ENCODE assay signal across 23 cellular contexts in genomic region chr11:104650234-104650633, GRCh38.
DNase-seq lines count a peak whose midpoint lies in the region; TF ChIP-seq lines count a peak whose summit lies in the region.
"Had no signal": no experiment of that assay in that cellular context is flagged by ENCODE, and none has a peak within 500 bp of the region (broad histone marks: within the 10 kb centered on the region; RNA-seq: fewer than 3 reads in every experiment).

No MANE protein-coding gene starts in this region.

- intact Hi-C loops in activated CD4-positive, alpha-beta T cell treated with anti-CD3 and anti-CD28 coated beads, Interleukin-2, amount 10 ng/mL, durations not matched to agents 24 days and 14 days (cut with micrococcal nuclease), result no loop called here
- intact Hi-C loops in breast epithelium (cut with DNase I; ENCODE audit: low total_unique reads), result no loop called here

- H3K27me3 ChIP-seq in breast epithelium, result no peaks in the 10 kb centered on the region
- H3K27me3 ChIP-seq: esophagus squamous epithelium, Peyer's patch had no signal

- TF ChIP-seq POLR2A in breast epithelium (IDR thresholded peaks at IDR 0.05), result no peak

- H3K36me3 Mint-ChIP-seq in activated CD4-positive, alpha-beta T cell treated with anti-CD3 and anti-CD28 coated beads, Interleukin-2, amount 10 ng/mL, durations not matched to agents 24 days and 14 days (ENCODE audit: low read depth), result peaks cover 5% of the 10 kb centered on the region

- peaks cover 20% of the 10 kb centered on the region for H3K9me3 Mint-ChIP-seq in activated CD4-positive, alpha-beta T cell treated with anti-CD3 and anti-CD28 coated beads, Interleukin-2, amount 10 ng/mL, durations not matched to agents 24 days and 14 days
- H3K9me3 Mint-ChIP-seq: central memory CD8-positive, alpha-beta T cell had no signal

- no peaks in the 10 kb centered on the region for H3K36me3 ChIP-seq in breast epithelium
- H3K36me3 ChIP-seq: esophagus squamous epithelium, lower lobe of right lung, Peyer's patch had no signal

- H3K27me3 Mint-ChIP-seq in activated CD4-positive, alpha-beta T cell treated with anti-CD3 and anti-CD28 coated beads, Interleukin-2, amount 10 ng/mL, durations not matched to agents 24 days and 14 days, result peaks cover 3% of the 10 kb centered on the region
- H3K27me3 Mint-ChIP-seq: central memory CD8-positive, alpha-beta T cell had no signal

- DNase-seq in activated CD4-positive, alpha-beta T cell treated with anti-CD3 and anti-CD28 coated beads, Interleukin-2, amount 10 ng/mL, durations not matched to agents 24 days and 14 days, result peak; percentile 60
- DNase-seq in activated CD4-positive, alpha-beta T cell treated with anti-CD3 and anti-CD28 coated beads for 4 hours, result no peak
- peak; percentile 2 for DNase-seq in GM12865 (ENCODE audit: low read depth)
- DNase-seq in UCSD-AML1 (lab: John Stamatoyannopoulos, UW; ENCODE audit: unreplicated experiment), result peak; percentile 3
- DNase-seq in left kidney (ENCODE audit: low read depth, low spot score), result peak; percentile 17
- no peak for DNase-seq in breast epithelium (ENCODE audit: low spot score in 2 of 2)
- no peak for DNase-seq in iPS-NIHi7 (ENCODE audit: extremely low spot score)
- no peak for DNase-seq in NCI-H128 (lab: John Stamatoyannopoulos, UW; ENCODE audit: unreplicated experiment)
- DNase-seq: activated CD4-positive, CD25-positive, alpha-beta regulatory T cell; activated CD8-positive, alpha-beta memory T cell treated with anti-CD3 and anti-CD28 coated beads, Interleukin-2, amount 50 U/mL, for 4 hours; activated gamma-delta T cell; anterior cingulate cortex; effector CD4-positive, alpha-beta T cell; esophagus squamous epithelium; Kasumi-1; lower lobe of right lung; NCI-H1105 treated with DMSO at 0.1 percent for 48 hours; NCI-H2171 treated with DMSO at 0.1 percent for 48 hours; NCI-H774; occipital lobe; Peyer's patch; retina had no signal

- H3K27ac ChIP-seq in breast epithelium, result no peak overlapping the region
- H3K27ac ChIP-seq: esophagus squamous epithelium, lower lobe of right lung, Peyer's patch had no signal

- no peak overlapping the region for H3K27ac Mint-ChIP-seq in activated CD4-positive, alpha-beta T cell treated with anti-CD3 and anti-CD28 coated beads, Interleukin-2, amount 10 ng/mL, durations not matched to agents 24 days and 14 days

- H3K4me3 ChIP-seq in GM12865 (ENCODE audit: low read depth, low read length) (no peak overlapping the region), breast epithelium (no peak overlapping the region)
- H3K4me3 ChIP-seq: esophagus squamous epithelium, lower lobe of right lung, Peyer's patch had no signal

- peaks cover 0 to 14% of the 10 kb centered on the region in 2 donors for H3K9me3 ChIP-seq in breast epithelium
- H3K9me3 ChIP-seq: esophagus squamous epithelium, lower lobe of right lung, Peyer's patch had no signal

- H3K4me1 Mint-ChIP-seq in activated CD4-positive, alpha-beta T cell treated with anti-CD3 and anti-CD28 coated beads, Interleukin-2, amount 10 ng/mL, durations not matched to agents 24 days and 14 days, result peaks cover 16% of the 10 kb centered on the region

- no peaks in the 10 kb centered on the region for H3K4me1 ChIP-seq in breast epithelium
- H3K4me1 ChIP-seq: lower lobe of right lung, Peyer's patch had no signal

- H3K4me3 Mint-ChIP-seq in activated CD4-positive, alpha-beta T cell treated with anti-CD3 and anti-CD28 coated beads, Interleukin-2, amount 10 ng/mL, durations not matched to agents 24 days and 14 days, result no peak overlapping the region
- H3K4me3 Mint-ChIP-seq: central memory CD8-positive, alpha-beta T cell had no signal

- TF ChIP-seq CTCF in GM12865 (IDR thresholded peaks at IDR 0.05; ENCODE audit: insufficient read depth, low read depth, low read length, missing control alignments) (no peak), breast epithelium (IDR thresholded peaks at IDR 0.05) (no peak)

Comparison
In these comparisons a context has a peak if more than half of its experiments do, and no peak if none do; other contexts are left out.
1. DNase-seq: peak in activated CD4-positive, alpha-beta T cell treated with anti-CD3 and anti-CD28 coated beads, Interleukin-2, amount 10 ng/mL, durations not matched to agents 24 days and 14 days (single experiment), GM12865 (single experiment), UCSD-AML1 (single experiment) and left kidney (single experiment); none in activated CD4-positive, alpha-beta T cell treated with anti-CD3 and anti-CD28 coated beads for 4 hours (0 of 2), breast epithelium (0 of 2), iPS-NIHi7 (single experiment) and NCI-H128 (single experiment).